In genomic region chr9:114397219-114397847, GRCh38 we compare ENCODE assay signal across 8 cellular contexts. TPM values are rescaled to one million over a fixed set of nuclear protein-coding genes. Genes with fewer than 3 reads are reported as not detected.
A peak's percentile ranks its signal among the peaks of the same experiment; 100 is the strongest.
DNase-seq lines count a peak whose midpoint lies in the region; ATAC-seq and TF ChIP-seq lines count a peak whose summit lies in the region.

No MANE protein-coding gene starts in this region.

- H3K9me3 Mint-ChIP-seq in activated CD4-positive, alpha-beta T cell treated with anti-CD3 and anti-CD28 coated beads for 36 hours (ENCODE audit: low read depth), result no peaks in the 10 kb centered on the region
- no peaks in the 10 kb centered on the region for H3K9me3 Mint-ChIP-seq in activated naive CD4-positive, alpha-beta T cell treated with anti-CD3 and anti-CD28 coated beads, Interleukin-2, amount 50 U/mL, for 72 hours

- TF ChIP-seq CTCF in thoracic aorta (IDR thresholded peaks at IDR 0.05), result no peak

- no peaks in the 10 kb centered on the region for H3K27me3 ChIP-seq in thoracic aorta (replicated peaks; ENCODE audit: insufficient read depth)

- H3K36me3 ChIP-seq in thoracic aorta, result no peaks in the 10 kb centered on the region

- peak overlapping the region; percentile 89 for H3K27ac Mint-ChIP-seq in activated CD4-positive, alpha-beta T cell treated with anti-CD3 and anti-CD28 coated beads for 36 hours
- peak overlapping the region; percentile 88 to 95 for H3K27ac Mint-ChIP-seq in activated naive CD4-positive, alpha-beta T cell treated with anti-CD3 and anti-CD28 coated beads, Interleukin-2, amount 50 U/mL, for 72 hours

- CTCF ChIA-PET in activated CD4-positive, alpha-beta T cell treated with anti-CD3 and anti-CD28 coated beads for 36 hours (lab: Charles Lee), result interaction anchor here (1.0 to 2.0 kb wide), 6 partner anchors 9 to 255 kb away, joined by 3 to 16 read pairs (median 6); partner anchors contain the start of gene AKNA

- peak overlapping the region; percentile 73 to 84 for H3K27ac ChIP-seq in thoracic aorta

- H3K4me1 ChIP-seq in thoracic aorta (ENCODE audit: control insufficient read depth in 1 of 2, low read depth in 2 of 2), result peaks cover 15 to 58% of the 10 kb centered on the region in 2 donors

- H3K4me1 Mint-ChIP-seq in activated CD4-positive, alpha-beta T cell treated with anti-CD3 and anti-CD28 coated beads for 36 hours, result peaks cover 53% of the 10 kb centered on the region

- ATAC-seq in activated CD4-positive, alpha-beta T cell treated with anti-CD3 and anti-CD28 coated beads for 36 hours, result peak; percentile 17
- ATAC-seq in activated naive CD4-positive, alpha-beta T cell treated with anti-CD3 and anti-CD28 coated beads, Interleukin-2, amount 50 U/mL, for 72 hours, result peak; percentile 11 to 25
- peak; percentile 3 for ATAC-seq in left colon
- no peak for ATAC-seq in thoracic aorta (ENCODE audit: insufficient number of reproducible peaks, low FRiP score, low read depth)

- POLR2A ChIA-PET in activated CD4-positive, alpha-beta T cell treated with anti-CD3 and anti-CD28 coated beads for 36 hours (lab: Charles Lee), result interaction anchor here (1.1 to 1.6 kb wide), 2 partner anchors 10 to 11 kb away, joined by 7 to 8 read pairs; partner anchors contain the start of gene AKNA

- H3K27me3 Mint-ChIP-seq in activated CD4-positive, alpha-beta T cell treated with anti-CD3 and anti-CD28 coated beads for 36 hours, result no peaks in the 10 kb centered on the region

- no peak for DNase-seq in activated CD4-positive, alpha-beta T cell treated with anti-CD3 and anti-CD28 coated beads for 36 hours
- no peak for DNase-seq in activated CD4-positive, alpha-beta T cell treated with anti-CD3 and anti-CD28 coated beads for 4 hours
- DNase-seq in activated naive CD4-positive, alpha-beta T cell treated with anti-CD3 and anti-CD28 coated beads, Interleukin-2, amount 50 U/mL, for 72 hours (ENCODE audit: low spot score in 2 of 2), result no peak
- no peak for DNase-seq in left colon
- DNase-seq in thoracic aorta (ENCODE audit: low spot score), result no peak
- no peak for DNase-seq in NCI-H774 (lab: John Stamatoyannopoulos, UW)
- DNase-seq in NCI-H526 (lab: John Stamatoyannopoulos, UW), result no peak
- DNase-seq in GF-D8 (lab: John Stamatoyannopoulos, UW), result no peak

- peak overlapping the region; percentile 90 for H3K4me3 ChIP-seq in thoracic aorta

- peaks cover 24% of the 10 kb centered on the region for H3K36me3 Mint-ChIP-seq in activated CD4-positive, alpha-beta T cell treated with anti-CD3 and anti-CD28 coated beads for 36 hours (ENCODE audit: low read depth)
- peaks cover 10 to 18% of the 10 kb centered on the region in 2 donors for H3K36me3 Mint-ChIP-seq in activated naive CD4-positive, alpha-beta T cell treated with anti-CD3 and anti-CD28 coated beads, Interleukin-2, amount 50 U/mL, for 72 hours

- no peaks in the 10 kb centered on the region for H3K9me3 ChIP-seq in thoracic aorta

- peak overlapping the region; percentile 93 for H3K4me3 Mint-ChIP-seq in activated CD4-positive, alpha-beta T cell treated with anti-CD3 and anti-CD28 coated beads for 36 hours

- intact Hi-C loops in activated CD4-positive, alpha-beta T cell treated with anti-CD3 and anti-CD28 coated beads for 36 hours (cut with DNase I, micrococcal nuclease), result loop anchor here (1.0 to 10.0 kb wide), 6 partner anchors 9 to 985 kb away; partner anchors contain the start of genes C9orf43 (in 1 of the 2), POLE3 (in 1 of the 2) and TMEM268 (in 1 of the 2)
- intact Hi-C loops in left colon (cut with DNase I, micrococcal nuclease), result no loop called here

RNA-seq across cellular contexts. Expression of gene AKNA, which starts 9.6 kb away (rescaled TPM):
- total RNA-seq in activated CD4-positive, alpha-beta T cell treated with anti-CD3 and anti-CD28 coated beads for 36 hours, result 100 to 1,000 TPM; 135 to 141 TPM
- 100 to 1,000 TPM; 165 to 174 TPM for total RNA-seq in activated naive CD4-positive, alpha-beta T cell treated with anti-CD3 and anti-CD28 coated beads, Interleukin-2, amount 50 U/mL, for 72 hours
- total RNA-seq in left colon, result 10 to 100 TPM; 32.4 to 35.9 TPM
- 10 to 100 TPM; 34.8 to 68.5 TPM for total RNA-seq in thoracic aorta

Comparison
In these comparisons a context has a peak if more than half of its experiments do, and no peak if none do; other contexts are left out.
1. intact Hi-C loops: an anchor here in activated CD4-positive, alpha-beta T cell treated with anti-CD3 and anti-CD28 coated beads for 36 hours (1.0 to 10.0 kb wide); none called in left colon.